10 cellular contexts compared by ENCODE assay signal in the genomic region with DNA sequence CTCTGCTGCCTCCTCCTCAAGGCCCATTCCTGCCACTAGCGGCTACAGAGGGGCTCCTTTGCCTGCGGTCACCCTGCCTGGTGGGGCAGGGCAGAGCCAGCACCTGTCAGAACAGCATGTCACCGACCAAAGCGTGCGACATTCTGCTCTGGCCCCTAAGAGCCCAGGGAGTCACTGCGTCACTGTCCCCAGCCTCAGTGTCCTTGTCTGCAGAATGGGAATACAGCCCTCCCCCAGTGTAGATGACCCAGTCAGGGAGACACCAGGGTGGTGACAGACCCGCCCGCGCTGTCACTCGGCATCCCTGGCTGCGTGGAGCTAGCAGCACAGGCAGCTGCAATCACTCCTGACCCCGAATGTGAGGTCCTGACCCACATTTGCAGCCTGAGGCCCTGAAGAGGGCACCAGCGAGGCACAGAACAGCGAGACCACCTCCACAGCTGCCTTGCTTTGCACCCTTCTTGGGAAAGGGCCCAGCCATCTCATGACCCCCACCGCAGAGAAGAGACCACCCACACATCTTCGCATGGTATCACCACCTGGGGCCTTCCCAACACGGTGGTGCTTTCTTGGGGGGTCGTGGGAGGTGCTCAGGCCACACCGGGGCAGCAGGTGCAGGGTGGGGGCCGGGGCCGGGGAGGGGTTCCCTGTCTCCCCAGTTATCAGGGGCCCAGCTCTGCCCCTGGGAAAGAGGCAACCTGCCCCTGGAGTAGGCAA. TPM values are rescaled to one million over a fixed set of nuclear protein-coding genes. Genes with fewer than 3 reads are reported as not detected.
A peak's percentile ranks its signal among the peaks of the same experiment; 100 is the strongest.
DNase-seq lines count a peak whose midpoint lies in the region; ATAC-seq and TF ChIP-seq lines count a peak whose summit lies in the region.
"Had no signal": no experiment of that assay in that cellular context is flagged by ENCODE, and none has a peak within 500 bp of the region (broad histone marks: within the 10 kb centered on the region; RNA-seq: fewer than 3 reads in every experiment).

No MANE protein-coding gene starts in this region.

- H3K27ac Mint-ChIP-seq in activated naive CD4-positive, alpha-beta T cell treated with anti-CD3 and anti-CD28 coated beads for 36 hours = no peak overlapping the region
- no peak overlapping the region for H3K27ac Mint-ChIP-seq in endothelial cell (ENCODE audit: unreplicated experiment)
- H3K27ac Mint-ChIP-seq in stimulated activated effector memory CD8-positive, alpha-beta T cell treated with anti-CD3 and anti-CD28 coated beads, Interleukin-12 subunit alpha, Interleukin-12 subunit beta, amount 100 ng/mL, for 72 hours = no peak overlapping the region

- H3K4me3 Mint-ChIP-seq in activated naive CD4-positive, alpha-beta T cell treated with anti-CD3 and anti-CD28 coated beads for 36 hours = no peak overlapping the region
- no peak overlapping the region for H3K4me3 Mint-ChIP-seq in endothelial cell (ENCODE audit: unreplicated experiment)
- peak overlapping the region; percentile 51 for H3K4me3 Mint-ChIP-seq in stimulated activated effector memory CD8-positive, alpha-beta T cell treated with anti-CD3 and anti-CD28 coated beads, Interleukin-12 subunit alpha, Interleukin-12 subunit beta, amount 100 ng/mL, for 72 hours

- no peak for TF ChIP-seq CTCF in endothelial cell (IDR thresholded peaks at IDR 0.05; ENCODE audit: unreplicated experiment)

- intact Hi-C loops in activated naive CD4-positive, alpha-beta T cell treated with anti-CD3 and anti-CD28 coated beads for 36 hours (cut with micrococcal nuclease) = loop anchor here (1.0 to 2.0 kb wide), 3 partner anchors 45 to 111 kb away; partner anchors contain the start of gene CDCA4

- DNase-seq in activated naive CD4-positive, alpha-beta T cell treated with anti-CD3 and anti-CD28 coated beads for 36 hours = peak; percentile 23
- no peak for DNase-seq in activated naive CD4-positive, alpha-beta T cell (lab: John Stamatoyannopoulos, UW)
- DNase-seq in NCI-H1694 (lab: John Stamatoyannopoulos, UW) (peak; percentile 33), endothelial cell (ENCODE audit: low spot score) (peak; percentile 51), SK-N-DZ (ENCODE audit: low spot score) (no peak), ureter (ENCODE audit: low spot score) (no peak)
- DNase-seq in stimulated activated effector memory CD8-positive, alpha-beta T cell treated with anti-CD3 and anti-CD28 coated beads, Interleukin-12 subunit alpha, Interleukin-12 subunit beta, amount 100 ng/mL, for 72 hours (ENCODE audit: low spot score in 2 of 2) = no peak
- DNase-seq: NCI-H2081 treated with DMSO at 0.1 percent for 48 hours had no signal

- H3K27me3 Mint-ChIP-seq in activated naive CD4-positive, alpha-beta T cell treated with anti-CD3 and anti-CD28 coated beads for 36 hours (ENCODE audit: low read depth) = peaks cover 17% of the 10 kb centered on the region
- peaks cover 22% of the 10 kb centered on the region for H3K27me3 Mint-ChIP-seq in endothelial cell (ENCODE audit: unreplicated experiment)

- H3K4me1 Mint-ChIP-seq in activated naive CD4-positive, alpha-beta T cell treated with anti-CD3 and anti-CD28 coated beads for 36 hours (ENCODE audit: low read depth) = peaks cover 11% of the 10 kb centered on the region
- H3K4me1 Mint-ChIP-seq in endothelial cell (ENCODE audit: unreplicated experiment) = peaks cover 12% of the 10 kb centered on the region
- H3K4me1 Mint-ChIP-seq in stimulated activated effector memory CD8-positive, alpha-beta T cell treated with anti-CD3 and anti-CD28 coated beads, Interleukin-12 subunit alpha, Interleukin-12 subunit beta, amount 100 ng/mL, for 72 hours = peaks cover 28% of the 10 kb centered on the region

- ATAC-seq in stimulated activated effector memory CD8-positive, alpha-beta T cell treated with anti-CD3 and anti-CD28 coated beads, Interleukin-12 subunit alpha, Interleukin-12 subunit beta, amount 100 ng/mL, for 72 hours = peak; percentile 5
- ATAC-seq in GM21786 (IDR thresholded peaks at IDR 0.05; ENCODE audit: unreplicated experiment) = no peak

- H3K9me3 Mint-ChIP-seq in activated naive CD4-positive, alpha-beta T cell treated with anti-CD3 and anti-CD28 coated beads for 36 hours = no peaks in the 10 kb centered on the region
- no peaks in the 10 kb centered on the region for H3K9me3 Mint-ChIP-seq in endothelial cell (ENCODE audit: unreplicated experiment)
- no peaks in the 10 kb centered on the region for H3K9me3 Mint-ChIP-seq in stimulated activated effector memory CD8-positive, alpha-beta T cell treated with anti-CD3 and anti-CD28 coated beads, Interleukin-12 subunit alpha, Interleukin-12 subunit beta, amount 100 ng/mL, for 72 hours

- CTCF ChIA-PET in activated naive CD4-positive, alpha-beta T cell treated with anti-CD3 and anti-CD28 coated beads for 36 hours (lab: Charles Lee) = interaction anchor here (0.7 to 6.7 kb wide), 20 partner anchors 8 to 516 kb away, joined by 3 to 129 read pairs (median 4); partner anchors contain the start of gene CDCA4

- H3K36me3 Mint-ChIP-seq in activated naive CD4-positive, alpha-beta T cell treated with anti-CD3 and anti-CD28 coated beads for 36 hours (ENCODE audit: low read depth) = no peaks in the 10 kb centered on the region
- H3K36me3 Mint-ChIP-seq in endothelial cell (ENCODE audit: low read depth, unreplicated experiment) = peaks cover 5% of the 10 kb centered on the region
- no peaks in the 10 kb centered on the region for H3K36me3 Mint-ChIP-seq in stimulated activated effector memory CD8-positive, alpha-beta T cell treated with anti-CD3 and anti-CD28 coated beads, Interleukin-12 subunit alpha, Interleukin-12 subunit beta, amount 100 ng/mL, for 72 hours

RNA-seq across cellular contexts. Expression of gene AHNAK2, which starts 2.5 kb away (rescaled TPM):
- total RNA-seq in activated naive CD4-positive, alpha-beta T cell treated with anti-CD3 and anti-CD28 coated beads for 36 hours = under 1 TPM; 0.10 TPM
- 26.9 TPM for total RNA-seq in endothelial cell (ENCODE audit: unreplicated experiment)
- 0.02 TPM in 1 of 2 replicates, not detected in the other for polyA plus RNA-seq in SK-N-DZ (2014; cell fraction: cytosol; rRNA removed)
- 0.35 TPM in 1 of 2 replicates, not detected in the other for polyA plus RNA-seq in SK-N-DZ (2014; cell fraction: nucleus; rRNA removed)
- 34.5 TPM for total RNA-seq in ureter

RNA-seq across cellular contexts. Expression of gene CLBA1, which starts 9.9 kb away (rescaled TPM):
- under 1 TPM; 0.40 to 0.43 TPM for total RNA-seq in activated naive CD4-positive, alpha-beta T cell treated with anti-CD3 and anti-CD28 coated beads for 36 hours
- total RNA-seq in endothelial cell (ENCODE audit: unreplicated experiment) (13.5 TPM), ureter (17.3 TPM)
- 1.4 and 2.6 TPM in 2 replicates for polyA plus RNA-seq in SK-N-DZ (2014; cell fraction: cytosol; rRNA removed)
- 3.4 and 5.5 TPM in 2 replicates for polyA plus RNA-seq in SK-N-DZ (2014; cell fraction: nucleus; rRNA removed)

RNA-seq across cellular contexts. Expression of gene CDCA4, which starts 45.2 kb away (rescaled TPM):
- 10 to 100 TPM; 59.6 to 60.4 TPM for total RNA-seq in activated naive CD4-positive, alpha-beta T cell treated with anti-CD3 and anti-CD28 coated beads for 36 hours
- total RNA-seq in endothelial cell (ENCODE audit: unreplicated experiment) = 40.1 TPM
- polyA plus RNA-seq in SK-N-DZ (2014; cell fraction: cytosol; rRNA removed) = 41.8 and 41.9 TPM in 2 replicates
- 26.1 and 27.9 TPM in 2 replicates for polyA plus RNA-seq in SK-N-DZ (2014; cell fraction: nucleus; rRNA removed)
- 8.1 TPM for total RNA-seq in ureter

RNA-seq across cellular contexts. Expression of gene PLD4, which starts 51.0 kb away (rescaled TPM):
- not detected for total RNA-seq in activated naive CD4-positive, alpha-beta T cell treated with anti-CD3 and anti-CD28 coated beads for 36 hours
- total RNA-seq in endothelial cell (ENCODE audit: unreplicated experiment) (1.3 TPM), ureter (2.6 TPM)
- polyA plus RNA-seq in SK-N-DZ (2014; cell fraction: cytosol; rRNA removed) = 0.10 TPM in 1 of 2 replicates, not detected in the other
- 0.37 TPM in 1 of 2 replicates, not detected in the other for polyA plus RNA-seq in SK-N-DZ (2014; cell fraction: nucleus; rRNA removed)
- total RNA-seq: bronchial epithelial cell had no signal

Comparison
In these comparisons a context has a peak if more than half of its experiments do, and no peak if none do; other contexts are left out.
1. DNase-seq: peak in activated naive CD4-positive, alpha-beta T cell treated with anti-CD3 and anti-CD28 coated beads for 36 hours (single experiment), NCI-H1694 (single experiment) and endothelial cell (single experiment); none in activated naive CD4-positive, alpha-beta T cell (0 of 4), stimulated activated effector memory CD8-positive, alpha-beta T cell treated with anti-CD3 and anti-CD28 coated beads, Interleukin-12 subunit alpha, Interleukin-12 subunit beta, amount 100 ng/mL, for 72 hours (0 of 2), SK-N-DZ (single experiment) and ureter (single experiment).
2. RNA of gene AHNAK2, which starts 2.5 kb away (total RNA-seq): 34.5 TPM in ureter (single experiment) and 26.9 TPM in endothelial cell (single experiment); 0.10 TPM in activated naive CD4-positive, alpha-beta T cell treated with anti-CD3 and anti-CD28 coated beads for 36 hours; every median in the first group is over 10 times any median in the second.
3. RNA of gene CLBA1, which starts 9.9 kb away (total RNA-seq): 17.3 TPM in ureter (single experiment) and 13.5 TPM in endothelial cell (single experiment); 0.40 to 0.43 TPM in activated naive CD4-positive, alpha-beta T cell treated with anti-CD3 and anti-CD28 coated beads for 36 hours; every median in the first group is over 10 times any median in the second.